14 cellular contexts compared by ENCODE assay signal in genomic region chr4:13539721-13540445, GRCh38. TPM values are rescaled to one million over a fixed set of nuclear protein-coding genes. Genes with fewer than 3 reads are reported as not detected.
DNase-seq lines count a peak whose midpoint lies in the region; ATAC-seq and TF ChIP-seq lines count a peak whose summit lies in the region.
"Had no signal": no experiment of that assay in that cellular context is flagged by ENCODE, and none has a peak within 500 bp of the region (broad histone marks: within the 10 kb centered on the region; RNA-seq: fewer than 3 reads in every experiment).

No MANE protein-coding gene starts in this region.

- H3K36me3 Mint-ChIP-seq in CD8-positive, alpha-beta memory T cell = no peaks in the 10 kb centered on the region
- peaks cover 5% of the 10 kb centered on the region; the same call in 1 of the 3 replicates for H3K36me3 Mint-ChIP-seq in GM23338 (ENCODE audit: low read depth)
- peaks cover 35% of the 10 kb centered on the region for H3K36me3 Mint-ChIP-seq in activated T-helper 17 cell treated with anti-CD3 and anti-CD28 coated beads, Interleukin-2, amount 50 U/mL, for 72 hours (ENCODE audit: low read depth)

- TF ChIP-seq CTCF in GM23338 (conservative IDR thresholded peaks at IDR 0.05; ENCODE audit: low read depth in 2 of 2) (no peak), coronary artery (IDR thresholded peaks at IDR 0.05) (no peak), A673 (conservative IDR thresholded peaks at IDR 0.05; ENCODE audit: low read depth, low read length) (no peak)

- H2AFZ ChIP-seq in GM23338 = no peak overlapping the region

- no peak overlapping the region for H3K27ac ChIP-seq in CD8-positive, alpha-beta memory T cell (ENCODE audit: low read depth, low read length)
- H3K27ac ChIP-seq in GM23338 (ENCODE audit: low read depth) (no peak overlapping the region), coronary artery (no peak overlapping the region), A673 (ENCODE audit: low read depth, low read length, poor library complexity, severe bottlenecking) (no peak overlapping the region)
- H3K27ac ChIP-seq: ascending aorta, suprapubic skin had no signal

- peak overlapping the region in 2 of 8 donors; percentile 42 to 82 for H3K27ac Mint-ChIP-seq in CD8-positive, alpha-beta memory T cell
- H3K27ac Mint-ChIP-seq in GM23338 = no peak overlapping the region
- no peak overlapping the region for H3K27ac Mint-ChIP-seq in activated T-helper 17 cell treated with anti-CD3 and anti-CD28 coated beads, Interleukin-2, amount 50 U/mL, for 72 hours

- no peaks in the 10 kb centered on the region for H3K9me3 ChIP-seq in CD8-positive, alpha-beta memory T cell (ENCODE audit: low read length)
- no peaks in the 10 kb centered on the region for H3K9me3 ChIP-seq in A673 (ENCODE audit: low read depth, low read length, poor library complexity, severe bottlenecking)
- H3K9me3 ChIP-seq: ascending aorta, suprapubic skin had no signal

- intact Hi-C loops in posterior vena cava (cut with DNase I) (loop anchor here (10.0 kb wide), 1 partner anchor 685 kb away; no protein-coding TSS in a partner anchor), A673 (cut with micrococcal nuclease; ENCODE audit: unreplicated experiment) (no loop called here)

- peak overlapping the region; percentile 81 for H3K4me2 ChIP-seq in GM23338

- H3K27me3 ChIP-seq in CD8-positive, alpha-beta memory T cell (ENCODE audit: insufficient read depth, low read length, poor library complexity, severe bottlenecking) = peaks cover 94% of the 10 kb centered on the region
- H3K27me3 ChIP-seq in GM23338 (ENCODE audit: insufficient read depth) (peaks cover 99% of the 10 kb centered on the region), A673 (replicated peaks; ENCODE audit: insufficient read depth, low read depth, low read length, poor library complexity) (peaks cover 10% of the 10 kb centered on the region)

- H3K4me1 ChIP-seq in CD8-positive, alpha-beta memory T cell (ENCODE audit: insufficient read depth, low read length) = peaks cover 20% of the 10 kb centered on the region
- peaks cover 81% of the 10 kb centered on the region for H3K4me1 ChIP-seq in GM23338 (ENCODE audit: insufficient read depth)
- no peaks in the 10 kb centered on the region for H3K4me1 ChIP-seq in A673 (ENCODE audit: insufficient read depth, low read length, poor library complexity, severe bottlenecking)

- H4K20me1 ChIP-seq in GM23338 (replicated peaks; ENCODE audit: insufficient read depth) = peaks cover 24% of the 10 kb centered on the region

- ATAC-seq in GM23338 (no peak), GM21360 (IDR thresholded peaks at IDR 0.05; ENCODE audit: unreplicated experiment) (no peak)
- ATAC-seq in activated T-helper 17 cell treated with anti-CD3 and anti-CD28 coated beads, Interleukin-2, amount 50 U/mL, for 72 hours (replicated peaks) = no peak
- ATAC-seq: K562, Panc1 had no signal

- no TSS peak for BruUV-seq in A673 (replicated peaks; lab: Mats Ljungman, UMichigan)

- peaks cover 57% of the 10 kb centered on the region for H3F3A ChIP-seq in GM23338 (replicated peaks; ENCODE audit: low read depth)

- CTCF ChIA-PET in CD8-positive, alpha-beta memory T cell (lab: Charles Lee) = interaction anchor here (1.0 to 2.4 kb wide), 2 partner anchors 9 to 11 kb away, joined by 4 to 7 read pairs; no protein-coding TSS in a partner anchor
- CTCF ChIA-PET in A673 (lab: Charles Lee) = no interaction called here

- H3K4me1 Mint-ChIP-seq in CD8-positive, alpha-beta memory T cell = peaks cover 26 to 49% (median 29%) of the 10 kb centered on the region in 3 donors
- peaks cover 46% of the 10 kb centered on the region for H3K4me1 Mint-ChIP-seq in GM23338
- peaks cover 9% of the 10 kb centered on the region for H3K4me1 Mint-ChIP-seq in activated T-helper 17 cell treated with anti-CD3 and anti-CD28 coated beads, Interleukin-2, amount 50 U/mL, for 72 hours

- peak overlapping the region in 6 of 7 donors; percentile 9 to 52 (median 33) for H3K4me3 Mint-ChIP-seq in CD8-positive, alpha-beta memory T cell
- H3K4me3 Mint-ChIP-seq in GM23338 = peak overlapping the region; percentile 29; the same call in 2 of the 3 replicates
- no peak overlapping the region for H3K4me3 Mint-ChIP-seq in activated T-helper 17 cell treated with anti-CD3 and anti-CD28 coated beads, Interleukin-2, amount 50 U/mL, for 72 hours

- peaks cover 13 to 45% (median 31%) of the 10 kb centered on the region in 5 donors for H3K9me3 Mint-ChIP-seq in CD8-positive, alpha-beta memory T cell
- H3K9me3 Mint-ChIP-seq in GM23338 = peaks cover 6% of the 10 kb centered on the region; the same call in 2 of the 3 replicates
- H3K9me3 Mint-ChIP-seq in activated T-helper 17 cell treated with anti-CD3 and anti-CD28 coated beads, Interleukin-2, amount 50 U/mL, for 72 hours = peaks cover 6% of the 10 kb centered on the region

- POLR2A ChIA-PET in CD8-positive, alpha-beta memory T cell (lab: Charles Lee) = no interaction called here
- POLR2A ChIA-PET in A673 (lab: Charles Lee; ENCODE audit: low non-redundant PET) = no interaction called here

- no peaks in the 10 kb centered on the region for H3K36me3 ChIP-seq in CD8-positive, alpha-beta memory T cell (ENCODE audit: insufficient read depth, low read length)
- H3K36me3 ChIP-seq in GM23338 (ENCODE audit: insufficient read depth) (no peaks in the 10 kb centered on the region), A673 (ENCODE audit: insufficient read depth, low read length, poor library complexity, severe bottlenecking) (no peaks in the 10 kb centered on the region)
- H3K36me3 ChIP-seq: ascending aorta, suprapubic skin had no signal

- H3K9me2 ChIP-seq in GM23338 (ENCODE audit: insufficient read depth) = no peaks in the 10 kb centered on the region

- H3K4me3 ChIP-seq in CD8-positive, alpha-beta memory T cell (ENCODE audit: low read length) = peak overlapping the region; percentile 23
- peak overlapping the region; percentile 51 for H3K4me3 ChIP-seq in GM23338
- peak overlapping the region; percentile 43 for H3K4me3 ChIP-seq in coronary artery
- no peak overlapping the region for H3K4me3 ChIP-seq in A673 (ENCODE audit: low read depth, low read length, poor library complexity, severe bottlenecking)
- H3K4me3 ChIP-seq: K562 had no signal

- no peaks in the 10 kb centered on the region for H3K79me2 ChIP-seq in GM23338 (replicated peaks; ENCODE audit: insufficient read depth)

- H3K27me3 Mint-ChIP-seq in CD8-positive, alpha-beta memory T cell = peaks cover 85 to 87% of the 10 kb centered on the region in 2 donors
- H3K27me3 Mint-ChIP-seq in GM23338 (ENCODE audit: insufficient read depth, low read depth, poor library complexity) = peaks cover 92% of the 10 kb centered on the region
- peaks cover 61% of the 10 kb centered on the region for H3K27me3 Mint-ChIP-seq in activated T-helper 17 cell treated with anti-CD3 and anti-CD28 coated beads, Interleukin-2, amount 50 U/mL, for 72 hours

- peak in 1 of 5 donors; percentile 19 for DNase-seq in CD8-positive, alpha-beta memory T cell
- peak; percentile 65 for DNase-seq in GM23338 (ENCODE audit: low spot score)
- no peak for DNase-seq in coronary artery (ENCODE audit: low spot score)
- peak; percentile 65 for DNase-seq in posterior vena cava (ENCODE audit: low spot score)
- no peak for DNase-seq in A673 (ENCODE audit: low spot score)
- DNase-seq: Calu3, NCI-H146, NCI-H526 treated with DMSO at 0.1 percent for 48 hours had no signal

TF ChIP-seq in GM23338, 12 proteins besides CTCF, POLR2A, EP300 and RAD21 (continues in another document):
- no peak for TF ChIP-seq NANOG (IDR thresholded peaks at IDR 0.05; ENCODE audit: borderline replicate concordance)
- peak; percentile 26 for TF ChIP-seq EZH2phosphoT487 (IDR thresholded peaks at IDR 0.05; ENCODE audit: unreplicated experiment)
- TF ChIP-seq EZH2 (IDR thresholded peaks at IDR 0.05; ENCODE audit: low read depth, unreplicated experiment) = peak; percentile 79
- no peak for TF ChIP-seq ETS1 (IDR thresholded peaks at IDR 0.05)

RNA-seq across cellular contexts. Expression of gene NKX3-2, which starts 4.4 kb away (rescaled TPM):
- total RNA-seq in CD8-positive, alpha-beta memory T cell = not detected
- polyA plus RNA-seq in CD8-positive, alpha-beta memory T cell = not detected
- total RNA-seq in GM23338 (2014; rRNA removed; shearing (Covaris generic)) = 0.14 TPM in 1 of 2 replicates, not detected in the other
- not detected in 2 replicates for polyA plus RNA-seq in GM23338 (2016; fragmentation: Nextera tagmentation; extraction: Ambion mirVana)
- total RNA-seq in posterior vena cava (under 1 TPM in 1 of 2 donors, not detected in 1; 0.19 TPM), A673 (2021) (2.4 and 3.1 TPM in 2 replicates)
- total RNA-seq in activated T-helper 17 cell treated with anti-CD3 and anti-CD28 coated beads, Interleukin-2, amount 50 U/mL, for 72 hours = not detected
- total RNA-seq: ascending aorta, Calu3 had no signal

RNA-seq across cellular contexts. Expression of gene RAB28, which starts 55.7 kb away (rescaled TPM):
- 10 to 100 TPM; 16.5 to 17.3 TPM for total RNA-seq in CD8-positive, alpha-beta memory T cell
- polyA plus RNA-seq in CD8-positive, alpha-beta memory T cell = 19.5 TPM
- total RNA-seq in GM23338 (2014; rRNA removed; shearing (Covaris generic)) = 23.9 and 35.9 TPM in 2 replicates
- 13.8 and 15.3 TPM in 2 replicates for polyA plus RNA-seq in GM23338 (2016; fragmentation: Nextera tagmentation; extraction: Ambion mirVana)
- total RNA-seq in posterior vena cava = 10 to 100 TPM; 13.9 TPM
- total RNA-seq in activated T-helper 17 cell treated with anti-CD3 and anti-CD28 coated beads, Interleukin-2, amount 50 U/mL, for 72 hours = 10 to 100 TPM in 1 of 2 donors, 1 to 10 TPM in 1; 10.0 to 14.5 TPM
- 22.6 and 24.8 TPM in 2 replicates for total RNA-seq in A673 (2021)

Comparison
In these comparisons a context has a peak if more than half of its experiments do, and no peak if none do; other contexts are left out.
1. DNase-seq: peak in GM23338 (single experiment) and posterior vena cava (single experiment); none in coronary artery (single experiment) and A673 (single experiment).